ENCODE assay signal across 12 cellular contexts in the genomic region with DNA sequence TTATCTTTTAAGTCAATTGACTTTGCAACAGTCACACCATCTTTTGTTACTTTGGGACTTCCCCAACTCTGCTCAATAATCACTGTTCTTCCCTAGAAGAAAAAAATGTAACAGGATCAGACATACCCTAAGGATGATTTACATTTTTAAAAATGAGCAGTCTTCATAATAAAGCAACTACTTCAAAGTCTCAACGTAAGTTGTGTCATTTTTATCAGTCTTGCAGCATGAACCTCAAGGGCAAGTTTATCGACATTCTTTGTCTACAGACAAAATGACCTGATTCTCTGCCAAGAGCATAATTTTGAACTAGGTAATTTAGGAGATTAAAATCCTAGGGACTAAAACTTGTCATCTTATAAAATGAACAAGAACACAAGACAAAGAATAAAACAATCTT. TPM values are rescaled to one million over a fixed set of nuclear protein-coding genes. Genes with fewer than 3 reads are reported as not detected.
DNase-seq lines count a peak whose midpoint lies in the region; ATAC-seq and TF ChIP-seq lines count a peak whose summit lies in the region.
"Had no signal": no experiment of that assay in that cellular context is flagged by ENCODE, and none has a peak within 500 bp of the region (broad histone marks: within the 10 kb centered on the region; RNA-seq: fewer than 3 reads in every experiment).

No MANE protein-coding gene starts in this region.

- no peak overlapping the region for H2BK5ac ChIP-seq in trophoblast cell (ENCODE audit: low read depth, low read length, poor library complexity)

- no peak for TF ChIP-seq RAD21 in SK-N-SH (IDR thresholded peaks at IDR 0.05; ENCODE audit: low read length)

- POLR2A ChIA-PET in SK-N-SH (lab: Yijun Ruan, JAX) (no interaction called here), PC-3 (lab: Charles Lee; ENCODE audit: unreplicated experiment) (no interaction called here)

- no peak overlapping the region for H4K91ac ChIP-seq in trophoblast cell (ENCODE audit: low read depth, low read length)

- no peak overlapping the region for H4K12ac ChIP-seq in trophoblast cell (ENCODE audit: low read depth, low read length)

- H3K36me3 ChIP-seq in SK-N-SH (replicated peaks in 1 of 2; ENCODE audit: control insufficient read depth in 1 of 2, insufficient read depth in 2 of 2, low read length in 1 of 2) (peaks cover 57 to 64% of the 10 kb centered on the region in 2 experiments), PC-3 (ENCODE audit: low read depth, low read length) (peaks cover 68% of the 10 kb centered on the region), endocrine pancreas (ENCODE audit: control insufficient read depth, insufficient read depth, low read length) (peaks cover 21% of the 10 kb centered on the region), trophoblast cell (ENCODE audit: control insufficient read depth in 1 of 2, insufficient read depth in 2 of 2, low read length in 2 of 2) (peaks cover 13 to 20% of the 10 kb centered on the region in 2 experiments)

- H3K4me1 ChIP-seq in SK-N-SH (ENCODE audit: control insufficient read depth in 1 of 2, insufficient read depth in 2 of 2, low read depth in 1 of 2, low read length in 1 of 2) (peaks cover 21 to 28% of the 10 kb centered on the region in 2 experiments), PC-3 (ENCODE audit: insufficient read depth, low read length) (peaks cover 27% of the 10 kb centered on the region), endocrine pancreas (ENCODE audit: control insufficient read depth, insufficient read depth, low read length) (peaks cover 29% of the 10 kb centered on the region), trophoblast cell (ENCODE audit: control insufficient read depth in 1 of 2, insufficient read depth in 2 of 2, low read length in 2 of 2) (peaks cover 0 to 3% of the 10 kb centered on the region in 2 experiments)

- H4K8ac ChIP-seq in trophoblast cell (ENCODE audit: low read depth, low read length) = no peak overlapping the region

- no peak overlapping the region for H2AFZ ChIP-seq in SK-N-SH (ENCODE audit: low read depth)
- H2AFZ ChIP-seq in PC-3 (ENCODE audit: low read length) = no peak overlapping the region
- H2AFZ ChIP-seq in trophoblast cell (ENCODE audit: insufficient read depth, low read length, poor library complexity) = no peak overlapping the region

- H3K4ac ChIP-seq in trophoblast cell (ENCODE audit: low read depth, low read length) = no peak overlapping the region

- H3F3A ChIP-seq in SK-N-SH (replicated peaks; ENCODE audit: insufficient read depth) (peaks cover 16% of the 10 kb centered on the region), PC-3 (ENCODE audit: low read length, unreplicated experiment) (no peaks in the 10 kb centered on the region)

- no peak overlapping the region for H2AK5ac ChIP-seq in trophoblast cell (ENCODE audit: low read length)

- no peak for DNase-seq in SK-N-SH
- no peak for DNase-seq in PC-3
- DNase-seq in trophoblast cell = peak; percentile 67 to 91
- DNase-seq in NOMO-1 treated with DMSO at 0.1 percent for 48 hours (lab: John Stamatoyannopoulos, UW; ENCODE audit: unreplicated experiment) = no peak
- DNase-seq in stimulated activated naive CD4-positive, alpha-beta T cell (lab: John Stamatoyannopoulos, UW) = no peak
- DNase-seq: 8988T, NCI-H2227 treated with DMSO at 0.1 percent for 48 hours, stomach had no signal

- H2BK12ac ChIP-seq in trophoblast cell (ENCODE audit: low read length) = no peak overlapping the region

- intact Hi-C loops in PC-3 (cut with micrococcal nuclease) = loop anchor here (10.0 kb wide), 1 partner anchor 82 kb away; no protein-coding TSS in a partner anchor

- BruUV-seq in PC-3 (replicated peaks; lab: Mats Ljungman, UMichigan) = no TSS peak

- no peaks in the 10 kb centered on the region for H3K9me3 ChIP-seq in SK-N-SH
- H3K9me3 ChIP-seq in PC-3 (ENCODE audit: low read length) = no peaks in the 10 kb centered on the region
- no peaks in the 10 kb centered on the region for H3K9me3 ChIP-seq in endocrine pancreas (ENCODE audit: control insufficient read depth, low read length)
- H3K9me3 ChIP-seq in trophoblast cell (ENCODE audit: insufficient read depth, low read depth, low read length) = no peaks in the 10 kb centered on the region
- H3K9me3 ChIP-seq: right atrium auricular region, stomach had no signal

- TF ChIP-seq CTCF in SK-N-SH (IDR thresholded peaks at IDR 0.05) (no peak), PC-3 (conservative IDR thresholded peaks at IDR 0.05; ENCODE audit: low read depth, low read length) (no peak)

- H3K9ac ChIP-seq in SK-N-SH = peak overlapping the region; percentile 73; the same call in 1 of the 2 replicates
- H3K9ac ChIP-seq in PC-3 (ENCODE audit: low read length) = peak overlapping the region; percentile 98; the same call in 1 of the 2 replicates
- H3K9ac ChIP-seq in endocrine pancreas (ENCODE audit: control insufficient read depth, insufficient read depth, low read length) = no peak overlapping the region
- no peak overlapping the region for H3K9ac ChIP-seq in trophoblast cell (ENCODE audit: low read length)

- H3K27ac ChIP-seq in SK-N-SH (ENCODE audit: low read depth in 2 of 2, low read length in 1 of 2) (no peak overlapping the region), PC-3 (ENCODE audit: low read length) (no peak overlapping the region), trophoblast cell (ENCODE audit: low read depth, low read length) (no peak overlapping the region)
- H3K27ac ChIP-seq: right atrium auricular region had no signal

- H3K79me2 ChIP-seq in SK-N-SH (ENCODE audit: insufficient read depth) (peaks cover 91% of the 10 kb centered on the region), PC-3 (ENCODE audit: low read length) (peaks cover 88% of the 10 kb centered on the region), trophoblast cell (ENCODE audit: control insufficient read depth, insufficient read depth, low read length, poor library complexity) (peaks cover 20% of the 10 kb centered on the region)

- no peak for ATAC-seq in SK-N-SH treated with all-trans-retinoic acid at 6 μM for 48 hours
- ATAC-seq in PC-3 = no peak
- no peak for ATAC-seq in HG03159 (IDR thresholded peaks at IDR 0.05; ENCODE audit: unreplicated experiment)

- TF ChIP-seq EP300 in SK-N-SH (IDR thresholded peaks at IDR 0.05; ENCODE audit: borderline replicate concordance in 1 of 2, low read depth in 1 of 2, low read length in 1 of 2) = no peak

- CTCF ChIA-PET in SK-N-SH (lab: Yijun Ruan, JAX) = no interaction called here
- CTCF ChIA-PET in PC-3 (lab: Charles Lee) = no interaction called here

- H2BK120ac ChIP-seq in trophoblast cell (ENCODE audit: insufficient read depth, low read length, poor library complexity) = no peak overlapping the region

- H3K27me3 ChIP-seq in SK-N-SH (ENCODE audit: insufficient read depth) (no peaks in the 10 kb centered on the region), PC-3 (ENCODE audit: low read length) (no peaks in the 10 kb centered on the region), endocrine pancreas (ENCODE audit: control insufficient read depth, insufficient read depth, low read length) (no peaks in the 10 kb centered on the region), trophoblast cell (ENCODE audit: insufficient read depth, low read length) (no peaks in the 10 kb centered on the region)
- H3K27me3 ChIP-seq: right atrium auricular region, stomach had no signal

- H3K23ac ChIP-seq in trophoblast cell (ENCODE audit: low read length) = no peak overlapping the region

- peak overlapping the region; percentile 71 to 92; a peak in 2 of 4 replicates for H3K4me3 ChIP-seq in SK-N-SH (ENCODE audit: low read depth in 2 of 2, low read length in 1 of 2)
- peak overlapping the region; percentile 89 for H3K4me3 ChIP-seq in PC-3 (ENCODE audit: low read length)
- H3K4me3 ChIP-seq in endocrine pancreas (ENCODE audit: control insufficient read depth, insufficient read depth, low read length) = peak overlapping the region; percentile 97
- no peak overlapping the region for H3K4me3 ChIP-seq in trophoblast cell (ENCODE audit: low read depth, low read length)
- H3K4me3 ChIP-seq: right atrium auricular region had no signal

- peak overlapping the region; percentile 90 for H3K4me2 ChIP-seq in SK-N-SH
- H3K4me2 ChIP-seq in PC-3 (ENCODE audit: low read length) = peak overlapping the region; percentile 78
- H3K4me2 ChIP-seq in trophoblast cell (ENCODE audit: low read length) = no peak overlapping the region

- peaks cover 14% of the 10 kb centered on the region for H3K79me1 ChIP-seq in trophoblast cell (ENCODE audit: low read length)

- H3K9me2 ChIP-seq in SK-N-SH = no peaks in the 10 kb centered on the region
- no peaks in the 10 kb centered on the region for H3K9me2 ChIP-seq in PC-3 (replicated peaks; ENCODE audit: low read length)

- no peak overlapping the region for H3K14ac ChIP-seq in trophoblast cell (ENCODE audit: low read length)

- no peak overlapping the region for H3K18ac ChIP-seq in trophoblast cell (ENCODE audit: low read length)

- 5% methylated on average over 2 of the region's 2 CpGs for WGBS in SK-N-SH (ENCODE audit: low lambda C conversion rate)
- WGBS in trophoblast cell (ENCODE audit: extremely low coverage, insufficient coverage, insufficient read length) = no CpG with 5 or more reads among the region's 2 CpGs

- peaks cover 35% of the 10 kb centered on the region for H4K20me1 ChIP-seq in SK-N-SH (ENCODE audit: insufficient read depth)
- peaks cover 64% of the 10 kb centered on the region for H4K20me1 ChIP-seq in PC-3 (ENCODE audit: low read length)

TF ChIP-seq in SK-N-SH, 30 proteins besides CTCF, POLR2A, EP300 and RAD21 (continues in another document):
- no peak for TF ChIP-seq RXRA (IDR thresholded peaks at IDR 0.05; ENCODE audit: borderline replicate concordance, low read depth)

TF ChIP-seq in SK-N-SH treated with all-trans-retinoic acid at 6 μM for 48 hours, 23 proteins besides CTCF, POLR2A, EP300 and RAD21 (continues in another document):
- TF ChIP-seq ZNF70 (CRISPR knock-in tag; IDR thresholded peaks at IDR 0.05) = no peak
- no peak for TF ChIP-seq ISL1 (CRISPR knock-in tag; IDR thresholded peaks at IDR 0.05)

RNA-seq across cellular contexts. Expression of gene HSPD1, which starts 2.3 kb away (rescaled TPM):
- polyA plus RNA-seq in SK-N-SH (2012; rRNA removed) = 212 and 227 TPM in 2 replicates
- polyA plus RNA-seq in SK-N-SH (2012; cell fraction: cytosol; rRNA removed) = 255 and 362 TPM in 2 replicates
- 101 and 200 TPM in 2 replicates for polyA plus RNA-seq in SK-N-SH (2012; cell fraction: nucleus; rRNA removed)
- total RNA-seq in PC-3 (2014; rRNA removed) = 396 and 410 TPM in 2 replicates
- 159 and 161 TPM in 2 replicates for polyA plus RNA-seq in trophoblast cell (2013)

RNA-seq across cellular contexts. Expression of gene HSPE1, which starts 2.9 kb away (rescaled TPM):
- 130 and 142 TPM in 2 replicates for polyA plus RNA-seq in SK-N-SH (2012; rRNA removed)
- 214 and 427 TPM in 2 replicates for polyA plus RNA-seq in SK-N-SH (2012; cell fraction: cytosol; rRNA removed)
- 26.6 and 39.8 TPM in 2 replicates for polyA plus RNA-seq in SK-N-SH (2012; cell fraction: nucleus; rRNA removed)
- 266 and 321 TPM in 2 replicates for total RNA-seq in PC-3 (2014; rRNA removed)
- polyA plus RNA-seq in trophoblast cell (2013) = 241 and 243 TPM in 2 replicates

RNA-seq across cellular contexts. Expression of gene MOB4, which starts 18.6 kb away (rescaled TPM):
- 22.0 and 24.6 TPM in 2 replicates for polyA plus RNA-seq in SK-N-SH (2012; rRNA removed)
- 34.7 and 47.5 TPM in 2 replicates for polyA plus RNA-seq in SK-N-SH (2012; cell fraction: cytosol; rRNA removed)
- 5.4 and 10.6 TPM in 2 replicates for polyA plus RNA-seq in SK-N-SH (2012; cell fraction: nucleus; rRNA removed)
- 16.8 and 24.9 TPM in 2 replicates for total RNA-seq in PC-3 (2014; rRNA removed)
- 41.7 and 43.9 TPM in 2 replicates for polyA plus RNA-seq in trophoblast cell (2013)

RNA-seq across cellular contexts. Expression of gene COQ10B, which starts 43.9 kb away (rescaled TPM):
- polyA plus RNA-seq in SK-N-SH (2012; rRNA removed) = 3.6 and 4.5 TPM in 2 replicates
- polyA plus RNA-seq in SK-N-SH (2012; cell fraction: cytosol; rRNA removed) = 7.6 and 10.7 TPM in 2 replicates
- polyA plus RNA-seq in SK-N-SH (2012; cell fraction: nucleus; rRNA removed) = 1.4 and 3.2 TPM in 2 replicates
- total RNA-seq in PC-3 (2014; rRNA removed) = 23.5 and 25.7 TPM in 2 replicates
- polyA plus RNA-seq in trophoblast cell (2013) = 26.1 and 26.3 TPM in 2 replicates

Comparison
In these comparisons a context has a peak if more than half of its experiments do, and no peak if none do; other contexts are left out.
1. DNase-seq: peak in trophoblast cell (2 of 2); none in SK-N-SH (single experiment), PC-3 (single experiment), NOMO-1 treated with DMSO at 0.1 percent for 48 hours (single experiment) and stimulated activated naive CD4-positive, alpha-beta T cell (0 of 6).
2. H3K9ac ChIP-seq: peak in SK-N-SH (single experiment) and PC-3 (single experiment); none in endocrine pancreas (single experiment) and trophoblast cell (single experiment).